ENCODE assay signal across 10 cellular contexts in the genomic region with DNA sequence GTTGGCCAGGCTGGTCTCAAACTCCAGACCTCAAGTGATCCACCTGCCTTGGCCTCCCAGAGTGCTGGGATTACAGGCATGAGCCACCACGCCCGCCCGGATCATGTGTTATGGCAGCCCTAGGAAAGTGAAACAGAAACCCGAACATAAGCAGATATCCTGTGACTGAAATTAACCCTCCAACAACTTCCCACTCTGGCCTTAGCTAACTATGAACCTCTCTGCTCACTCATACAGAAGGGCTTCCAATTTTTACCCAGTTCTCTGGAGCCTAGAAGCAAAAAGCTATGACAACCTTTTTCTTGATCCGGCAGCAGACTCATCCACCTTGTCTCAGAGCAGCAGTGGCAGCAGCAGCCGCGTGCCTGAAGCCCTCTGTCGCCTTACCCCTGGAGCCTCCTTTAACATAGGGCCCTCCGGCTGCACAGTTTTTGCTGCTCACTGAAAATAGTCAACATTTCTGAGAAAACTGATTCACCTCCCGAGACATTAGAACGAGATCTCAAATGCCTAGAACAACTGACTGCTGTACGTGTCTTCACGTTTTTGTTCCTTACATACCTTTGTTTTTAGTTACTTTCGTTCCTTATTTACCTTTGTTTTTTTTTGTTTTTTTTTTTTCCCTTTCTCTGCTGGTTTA. TPM values are rescaled to one million over a fixed set of nuclear protein-coding genes. Genes with fewer than 3 reads are reported as not detected.
A peak's percentile ranks its signal among the peaks of the same experiment; 100 is the strongest.
DNase-seq lines count a peak whose midpoint lies in the region; ATAC-seq lines count a peak whose summit lies in the region.
"Had no signal": no experiment of that assay in that cellular context is flagged by ENCODE, and none has a peak within 500 bp of the region (broad histone marks: within the 10 kb centered on the region; RNA-seq: fewer than 3 reads in every experiment).

No MANE protein-coding gene starts in this region.

- H3K36me3 Mint-ChIP-seq in activated CD4-positive, alpha-beta memory T cell treated with anti-CD3 and anti-CD28 coated beads for 36 hours, result no peaks in the 10 kb centered on the region
- H3K36me3 Mint-ChIP-seq in stimulated activated naive CD8-positive, alpha-beta T cell treated with anti-CD3 and anti-CD28 coated beads, Interleukin-15, Interleukin-2, amounts not matched to agents 100 ng/mL and 50 ng/mL, for 24 hours (ENCODE audit: low read depth), result no peaks in the 10 kb centered on the region

- ATAC-seq in HG03439 (IDR thresholded peaks at IDR 0.05; ENCODE audit: unreplicated experiment), result peak; percentile 52
- ATAC-seq in GM18861 (IDR thresholded peaks at IDR 0.05; ENCODE audit: unreplicated experiment), result no peak
- ATAC-seq in GM21619 (IDR thresholded peaks at IDR 0.05; ENCODE audit: unreplicated experiment), result no peak

- DNase-seq in activated CD4-positive, alpha-beta memory T cell treated with anti-CD3 and anti-CD28 coated beads for 36 hours, result peak; percentile 64
- peak; percentile 48 for DNase-seq in kidney tubule cell (ENCODE audit: low spot score)
- no peak for DNase-seq in NCI-H345 treated with DMSO at 0.1 percent for 48 hours (lab: John Stamatoyannopoulos, UW; ENCODE audit: unreplicated experiment)
- DNase-seq in NCI-H69 (lab: John Stamatoyannopoulos, UW), result no peak
- DNase-seq: NCI-H226 had no signal

- intact Hi-C loops in activated CD4-positive, alpha-beta memory T cell treated with anti-CD3 and anti-CD28 coated beads for 36 hours (cut with micrococcal nuclease), result loop anchor here (1.0 kb wide), 1 partner anchor 19 kb away; a partner anchor contains a TSS

- H3K9me3 Mint-ChIP-seq in activated CD4-positive, alpha-beta memory T cell treated with anti-CD3 and anti-CD28 coated beads for 36 hours, result no peaks in the 10 kb centered on the region
- no peaks in the 10 kb centered on the region for H3K9me3 Mint-ChIP-seq in stimulated activated naive CD8-positive, alpha-beta T cell treated with anti-CD3 and anti-CD28 coated beads, Interleukin-15, Interleukin-2, amounts not matched to agents 100 ng/mL and 50 ng/mL, for 24 hours
- H3K9me3 Mint-ChIP-seq: neural crest cell had no signal

- peaks cover 31% of the 10 kb centered on the region for H3K4me1 Mint-ChIP-seq in activated CD4-positive, alpha-beta memory T cell treated with anti-CD3 and anti-CD28 coated beads for 36 hours (ENCODE audit: low read depth)
- peaks cover 46% of the 10 kb centered on the region for H3K4me1 Mint-ChIP-seq in stimulated activated naive CD8-positive, alpha-beta T cell treated with anti-CD3 and anti-CD28 coated beads, Interleukin-15, Interleukin-2, amounts not matched to agents 100 ng/mL and 50 ng/mL, for 24 hours (ENCODE audit: low read depth)

- peak overlapping the region; percentile 91 for H3K27ac Mint-ChIP-seq in activated CD4-positive, alpha-beta memory T cell treated with anti-CD3 and anti-CD28 coated beads for 36 hours
- H3K27ac Mint-ChIP-seq in stimulated activated naive CD8-positive, alpha-beta T cell treated with anti-CD3 and anti-CD28 coated beads, Interleukin-15, Interleukin-2, amounts not matched to agents 100 ng/mL and 50 ng/mL, for 24 hours, result peak overlapping the region; percentile 89

- CTCF ChIA-PET in activated CD4-positive, alpha-beta memory T cell treated with anti-CD3 and anti-CD28 coated beads for 36 hours (lab: Charles Lee), result interaction anchor here (1.7 to 1.9 kb wide), 2 partner anchors 19 to 34 kb away, joined by 8 to 11 read pairs; a partner anchor contains a TSS

- H3K4me3 Mint-ChIP-seq in activated CD4-positive, alpha-beta memory T cell treated with anti-CD3 and anti-CD28 coated beads for 36 hours, result peak overlapping the region; percentile 64
- H3K4me3 Mint-ChIP-seq in stimulated activated naive CD8-positive, alpha-beta T cell treated with anti-CD3 and anti-CD28 coated beads, Interleukin-15, Interleukin-2, amounts not matched to agents 100 ng/mL and 50 ng/mL, for 24 hours, result peak overlapping the region; percentile 73
- H3K4me3 Mint-ChIP-seq: neural crest cell had no signal

- H3K27me3 Mint-ChIP-seq in activated CD4-positive, alpha-beta memory T cell treated with anti-CD3 and anti-CD28 coated beads for 36 hours, result no peaks in the 10 kb centered on the region
- H3K27me3 Mint-ChIP-seq in stimulated activated naive CD8-positive, alpha-beta T cell treated with anti-CD3 and anti-CD28 coated beads, Interleukin-15, Interleukin-2, amounts not matched to agents 100 ng/mL and 50 ng/mL, for 24 hours, result no peaks in the 10 kb centered on the region

- POLR2A ChIA-PET in activated CD4-positive, alpha-beta memory T cell treated with anti-CD3 and anti-CD28 coated beads for 36 hours (lab: Charles Lee), result interaction anchor here (0.5 kb wide), 1 partner anchor 95 kb away, joined by 4 read pairs; no protein-coding TSS in a partner anchor

RNA-seq across cellular contexts. Expression of a gene that starts 9.3 kb away (rescaled TPM):
- 10 to 100 TPM; 45.6 to 47.2 TPM for total RNA-seq in activated CD4-positive, alpha-beta memory T cell treated with anti-CD3 and anti-CD28 coated beads for 36 hours

RNA-seq across cellular contexts. Expression of a gene that starts 18.8 kb away (rescaled TPM):
- total RNA-seq in activated CD4-positive, alpha-beta memory T cell treated with anti-CD3 and anti-CD28 coated beads for 36 hours, result 10 to 100 TPM; 13.5 to 18.9 TPM

RNA-seq across cellular contexts. Expression of a gene that starts 55.7 kb away (rescaled TPM):
- total RNA-seq in activated CD4-positive, alpha-beta memory T cell treated with anti-CD3 and anti-CD28 coated beads for 36 hours, result 10 to 100 TPM; 25.8 to 27.6 TPM

Comparison
In these comparisons a context has a peak if more than half of its experiments do, and no peak if none do; other contexts are left out.
1. DNase-seq: peak in activated CD4-positive, alpha-beta memory T cell treated with anti-CD3 and anti-CD28 coated beads for 36 hours (single experiment) and kidney tubule cell (single experiment); none in NCI-H345 treated with DMSO at 0.1 percent for 48 hours (single experiment) and NCI-H69 (single experiment).